In genomic region chr2:27992787-27993747, GRCh38 we compare ENCODE assay signal across 8 cellular contexts.
DNase-seq lines count a peak whose midpoint lies in the region; FAIRE-seq and TF ChIP-seq lines count a peak whose summit lies in the region.
"Had no signal": no experiment of that assay in that cellular context is flagged by ENCODE, and none has a peak within 500 bp of the region (broad histone marks: within the 10 kb centered on the region; RNA-seq: fewer than 3 reads in every experiment).

No MANE protein-coding gene starts in this region.

- peak overlapping the region; percentile 28; the same call in 1 of the 2 replicates for H3K4me3 ChIP-seq in PC-9
- H3K4me3 ChIP-seq in retinal pigment epithelial cell (ENCODE audit: low read length) = no peak overlapping the region
- H3K4me3 ChIP-seq: K562 had no signal

- intact Hi-C loops in PC-9 (cut with micrococcal nuclease; ENCODE audit: unreplicated experiment) = loop anchor here (2.0 to 10.0 kb wide), 2 partner anchors 282 to 398 kb away; no protein-coding TSS in a partner anchor

- DNase-seq in H54 (ENCODE audit: insufficient read length, low spot score) = peak; percentile 11
- peak; percentile 35 to 86 for DNase-seq in PC-9
- DNase-seq in fibroblast of gingiva (ENCODE audit: low read depth) = peak; percentile 56
- DNase-seq in retinal pigment epithelial cell (ENCODE audit: low read depth) = peak; percentile 37
- no peak for DNase-seq in NCI-H2107 treated with DMSO at 0.1 percent for 48 hours (lab: John Stamatoyannopoulos, UW; ENCODE audit: unreplicated experiment)
- no peak for DNase-seq in activated CD8-positive, alpha-beta memory T cell treated with anti-CD3 and anti-CD28 coated beads, Interleukin-2, amount 50 U/mL, for 48 hours
- DNase-seq in NCI-H446 (lab: John Stamatoyannopoulos, UW) = no peak

- H3K9me2 ChIP-seq in PC-9 (ENCODE audit: insufficient read depth) = no peaks in the 10 kb centered on the region

- H3K79me2 ChIP-seq in PC-9 (ENCODE audit: low read depth) = peaks cover 20% of the 10 kb centered on the region; the same call in 1 of the 2 replicates

- BruUV-seq in PC-9 (replicated peaks; lab: Mats Ljungman, UMichigan) = no TSS peak

- H2AFZ ChIP-seq in PC-9 = no peak overlapping the region

- H3K4me1 ChIP-seq in PC-9 (replicated peaks; ENCODE audit: insufficient read depth) = peaks cover 35% of the 10 kb centered on the region

- POLR2A ChIA-PET in PC-9 (lab: Charles Lee; ENCODE audit: unreplicated experiment) = interaction anchor here (0.6 to 0.7 kb wide), 2 partner anchors 194 to 377 kb away, joined by 4 to 5 read pairs; no protein-coding TSS in a partner anchor

- peaks cover 37% of the 10 kb centered on the region for H3F3A ChIP-seq in PC-9 (ENCODE audit: insufficient read depth, low read depth)

- peak overlapping the region; percentile 75 for H3K27ac ChIP-seq in PC-9

- H3K9me3 ChIP-seq in PC-9 (ENCODE audit: insufficient read depth, low read depth) = peaks cover 6% of the 10 kb centered on the region; the same call in 1 of the 2 replicates

- H4K20me1 ChIP-seq in PC-9 (ENCODE audit: insufficient read depth) = no peaks in the 10 kb centered on the region

- H3K4me2 ChIP-seq in PC-9 = peak overlapping the region; percentile 66

- CTCF ChIA-PET in PC-9 (lab: Charles Lee) = no interaction called here

- no peak for TF ChIP-seq POLR2A in H54 (IDR thresholded peaks at IDR 0.05; ENCODE audit: low read depth, low read length)

- TF ChIP-seq CTCF in PC-9 (conservative IDR thresholded peaks at IDR 0.05) (no peak), retinal pigment epithelial cell (conservative IDR thresholded peaks at IDR 0.05; ENCODE audit: low read depth, low read length) (no peak)

- H3K27me3 ChIP-seq in PC-9 (ENCODE audit: insufficient read depth, low read depth) = no peaks in the 10 kb centered on the region

- H3K36me3 ChIP-seq in PC-9 (ENCODE audit: low read depth) = 0 out of 2 replicates have a peak, but pooled peaks cover 20% of the 10 kb centered on the region

- FAIRE-seq in H54 (lab: Jason Lieb, UNC) = peak; percentile 97
- FAIRE-seq: K562 had no signal

Comparison
In these comparisons a context has a peak if more than half of its experiments do, and no peak if none do; other contexts are left out.
1. DNase-seq: peak in H54 (single experiment), PC-9 (2 of 2), fibroblast of gingiva (single experiment) and retinal pigment epithelial cell (single experiment); none in NCI-H2107 treated with DMSO at 0.1 percent for 48 hours (single experiment), activated CD8-positive, alpha-beta memory T cell treated with anti-CD3 and anti-CD28 coated beads, Interleukin-2, amount 50 U/mL, for 48 hours (single experiment) and NCI-H446 (0 of 2).